ENCODE assay signal across 29 cellular contexts in genomic region chr12:870378-870777, GRCh38.
DNase-seq lines count a peak whose midpoint lies in the region; ATAC-seq, FAIRE-seq and TF ChIP-seq lines count a peak whose summit lies in the region.
"Had no signal": no experiment of that assay in that cellular context is flagged by ENCODE, and none has a peak within 500 bp of the region (broad histone marks: within the 10 kb centered on the region; RNA-seq: fewer than 3 reads in every experiment).

No MANE protein-coding gene starts in this region.

- no peaks in the 10 kb centered on the region for H3K27me3 ChIP-seq in CD4-positive, alpha-beta memory T cell (ENCODE audit: insufficient read depth, low read length)
- H3K27me3 ChIP-seq: BLaER1, colonic mucosa, gastroesophageal sphincter, ovary had no signal

- no peak for TF ChIP-seq CTCF in GM12865 (IDR thresholded peaks at IDR 0.05; ENCODE audit: insufficient read depth, low read depth, low read length, missing control alignments)
- TF ChIP-seq CTCF in kidney (IDR thresholded peaks at IDR 0.05; ENCODE audit: borderline replicate concordance, extremely low read depth, insufficient read depth) = no peak

- peaks cover 12 to 23% (median 17%) of the 10 kb centered on the region in 4 donors for H3K4me1 Mint-ChIP-seq in CD4-positive, alpha-beta memory T cell
- H3K4me1 Mint-ChIP-seq in T-helper 17 cell (peaks cover 13% of the 10 kb centered on the region), immature natural killer cell (peaks cover 22 to 41% of the 10 kb centered on the region in 2 donors)

- ATAC-seq in T-helper 17 cell (peak; percentile 79), HG02885 (IDR thresholded peaks at IDR 0.05; ENCODE audit: poor library complexity, unreplicated experiment) (no peak)
- ATAC-seq: activated CD4-positive, alpha-beta T cell treated with anti-CD3 and anti-CD28 coated beads for 36 hours; gastroesophageal sphincter had no signal

- H3K9me3 Mint-ChIP-seq in CD4-positive, alpha-beta memory T cell = no peaks in the 10 kb centered on the region
- H3K9me3 Mint-ChIP-seq in immature natural killer cell = no peaks in the 10 kb centered on the region
- H3K9me3 Mint-ChIP-seq: T-helper 2 cell treated with Interferon-gamma antibody and Interleukin-4, amounts not matched to agents 5 μg/mL and 100 μg/mL, for 36 hours had no signal

- H3K27me3 Mint-ChIP-seq in CD4-positive, alpha-beta memory T cell = no peaks in the 10 kb centered on the region
- H3K27me3 Mint-ChIP-seq in T-helper 17 cell (no peaks in the 10 kb centered on the region), immature natural killer cell (ENCODE audit: low read depth in 3 of 3) (peaks cover 0 to 2% (median 0%) of the 10 kb centered on the region in 3 donors)
- H3K27me3 Mint-ChIP-seq: activated CD4-positive, alpha-beta T cell treated with anti-CD3 and anti-CD28 coated beads for 36 hours had no signal

- no peak overlapping the region for H3K4me3 Mint-ChIP-seq in CD4-positive, alpha-beta memory T cell
- H3K4me3 Mint-ChIP-seq in T-helper 17 cell (no peak overlapping the region), immature natural killer cell (no peak overlapping the region)
- H3K4me3 Mint-ChIP-seq: activated CD4-positive, alpha-beta T cell treated with anti-CD3 and anti-CD28 coated beads for 36 hours; T-helper 2 cell treated with Interferon-gamma antibody and Interleukin-4, amounts not matched to agents 5 μg/mL and 100 μg/mL, for 36 hours had no signal

- intact Hi-C loops in CD4-positive, alpha-beta memory T cell (cut with micrococcal nuclease) = no loop called here
- intact Hi-C loops in kidney (cut with DNase I) = no loop called here

- POLR2A ChIA-PET in CD4-positive, alpha-beta memory T cell (lab: Charles Lee; ENCODE audit: partially characterized antibody) = no interaction called here

- peaks cover 25% of the 10 kb centered on the region for H3K36me3 ChIP-seq in CD4-positive, alpha-beta memory T cell (ENCODE audit: insufficient read depth, low read length)
- H3K36me3 ChIP-seq in kidney (ENCODE audit: control insufficient read depth in 1 of 2, insufficient read depth in 2 of 2, low read length in 2 of 2) = peaks cover 23 to 28% of the 10 kb centered on the region in 2 donors
- H3K36me3 ChIP-seq: ovary had no signal

- no peak for FAIRE-seq in kidney (lab: Jason Lieb, UNC)
- FAIRE-seq: bronchial epithelial cell, GM18507, H54 had no signal

- peak in 4 of 5 donors; percentile 7 to 31 (median 19) for DNase-seq in CD4-positive, alpha-beta memory T cell
- DNase-seq in GM12865 (ENCODE audit: low read depth) = peak; percentile 33
- no peak for DNase-seq in T-helper 17 cell
- peak; percentile 31 to 52 (median 41) for DNase-seq in immature natural killer cell
- DNase-seq in HCEC 1CT = no peak
- no peak for DNase-seq in T1000 (lab: John Stamatoyannopoulos, UW)
- no peak for DNase-seq in kidney
- DNase-seq: activated CD4-positive, alpha-beta T cell treated with anti-CD3 and anti-CD28 coated beads for 36 hours; activated naive CD4-positive, alpha-beta T cell treated with anti-CD3 and anti-CD28 coated beads, Interleukin-2, amount 50 U/mL, for 16 hours; aorta; Calu3; colonic mucosa; DMS79 treated with DMSO at 0.1 percent for 48 hours; effector CD4-positive, alpha-beta T cell; GF-D8; KG1; NCI-H1930; NCI-H526; ovary; retina; Right ventricle myocardium superior had no signal

- no peak overlapping the region for H3K4me3 ChIP-seq in CD4-positive, alpha-beta memory T cell (ENCODE audit: low read length in 2 of 2)
- no peak overlapping the region for H3K4me3 ChIP-seq in GM12865 (ENCODE audit: low read depth, low read length)
- no peak overlapping the region for H3K4me3 ChIP-seq in kidney (ENCODE audit: low read length in 2 of 2)
- H3K4me3 ChIP-seq: BLaER1, colonic mucosa, gastroesophageal sphincter, lung, ovary had no signal

- peaks cover 22 to 74% of the 10 kb centered on the region in 2 donors for H3K36me3 Mint-ChIP-seq in CD4-positive, alpha-beta memory T cell
- peaks cover 5% of the 10 kb centered on the region for H3K36me3 Mint-ChIP-seq in T-helper 17 cell (ENCODE audit: low read depth)
- peaks cover 15 to 17% (median 16%) of the 10 kb centered on the region in 3 donors for H3K36me3 Mint-ChIP-seq in immature natural killer cell

- CTCF ChIA-PET in CD4-positive, alpha-beta memory T cell (lab: Charles Lee; ENCODE audit: partially characterized antibody) = no interaction called here

- H3K27ac ChIP-seq in CD4-positive, alpha-beta memory T cell (ENCODE audit: low read depth, low read length) = no peak overlapping the region
- H3K27ac ChIP-seq in kidney (ENCODE audit: low read depth in 2 of 2, low read length in 2 of 2) = no peak overlapping the region
- H3K27ac ChIP-seq: BLaER1, colonic mucosa, gastroesophageal sphincter, ovary had no signal

- peak overlapping the region in 3 of 7 donors; percentile 8 to 78 (median 67) for H3K27ac Mint-ChIP-seq in CD4-positive, alpha-beta memory T cell
- H3K27ac Mint-ChIP-seq in T-helper 17 cell (peak overlapping the region; percentile 66), immature natural killer cell (no peak overlapping the region)
- H3K27ac Mint-ChIP-seq: activated CD4-positive, alpha-beta T cell treated with anti-CD3 and anti-CD28 coated beads for 36 hours; T-helper 2 cell treated with Interferon-gamma antibody and Interleukin-4, amounts not matched to agents 5 μg/mL and 100 μg/mL, for 36 hours had no signal

- no peak overlapping the region for H3K9ac ChIP-seq in kidney (ENCODE audit: low read length in 2 of 2)
- H3K9ac ChIP-seq: BLaER1 had no signal

- no peaks in the 10 kb centered on the region for H3K9me3 ChIP-seq in CD4-positive, alpha-beta memory T cell (ENCODE audit: control insufficient read depth in 1 of 2, low read length in 2 of 2)
- no peaks in the 10 kb centered on the region for H3K9me3 ChIP-seq in T-helper 17 cell (ENCODE audit: control insufficient read depth, low read length, poor library complexity, severe bottlenecking)
- no peaks in the 10 kb centered on the region for H3K9me3 ChIP-seq in kidney (ENCODE audit: control insufficient read depth in 1 of 2, low read length in 2 of 2)
- H3K9me3 ChIP-seq: BLaER1, colonic mucosa, gastroesophageal sphincter, ovary had no signal

- peaks cover 13% of the 10 kb centered on the region for H3K4me1 ChIP-seq in CD4-positive, alpha-beta memory T cell (ENCODE audit: insufficient read depth, low read length)
- H3K4me1 ChIP-seq in kidney (ENCODE audit: control insufficient read depth in 1 of 2, insufficient read depth in 1 of 2, low read depth in 1 of 2, low read length in 2 of 2) = peaks cover 0 to 2% of the 10 kb centered on the region in 2 donors
- H3K4me1 ChIP-seq: colonic mucosa, gastroesophageal sphincter had no signal

Comparison
In these comparisons a context has a peak if more than half of its experiments do, and no peak if none do; other contexts are left out.
1. DNase-seq: peak in CD4-positive, alpha-beta memory T cell (4 of 5), GM12865 (single experiment) and immature natural killer cell (3 of 3); none in T-helper 17 cell (0 of 3), HCEC 1CT (single experiment), T1000 (single experiment) and kidney (single experiment).